ENCODE assay signal across 28 cellular contexts in the genomic region with DNA sequence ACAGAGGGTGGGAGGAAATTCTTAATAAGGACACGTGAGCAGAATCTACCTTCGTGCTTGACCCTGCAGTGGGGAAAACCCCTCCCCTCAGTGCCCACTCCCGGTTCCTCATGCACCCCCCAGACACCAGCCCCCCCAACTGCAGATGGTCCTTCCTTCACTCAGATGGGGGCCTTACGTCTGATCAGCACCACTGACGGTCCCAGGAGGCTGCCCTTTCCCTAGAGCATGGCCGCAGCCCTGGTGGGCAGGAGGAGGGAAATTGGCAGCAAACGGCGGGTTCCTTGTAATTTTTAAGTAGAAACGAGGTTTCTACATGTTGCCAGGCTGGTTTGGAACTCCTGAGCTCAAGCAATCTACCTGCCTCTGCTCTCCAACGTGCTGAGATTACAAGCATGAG.
"Had no signal": no experiment of that assay in that cellular context is flagged by ENCODE, and none has a peak within 500 bp of the region (broad histone marks: within the 10 kb centered on the region; RNA-seq: fewer than 3 reads in every experiment).

No MANE protein-coding gene starts in this region.

- H3K27ac ChIP-seq: left ventricle myocardium inferior, parathyroid adenoma, psoas muscle, right lobe of liver, skin epidermis, stomach, testis, thyroid gland, transverse colon, upper lobe of left lung, vagina had no signal

- H3K36me3 ChIP-seq: left ventricle myocardium inferior, right lobe of liver, stomach, thyroid gland, transverse colon, upper lobe of left lung, vagina had no signal

- H3K4me3 ChIP-seq: left ventricle myocardium inferior, lung, mucosa of descending colon, psoas muscle, right lobe of liver, skin epidermis, stomach, testis, thyroid gland, transverse colon, upper lobe of left lung, vagina had no signal

- ATAC-seq: left colon; mucosa of descending colon; naive thymus-derived CD4-positive, alpha-beta T cell; natural killer cell treated with Interleukin-12 subunit alpha and Interleukin-12 subunit beta and Interleukin-15 and Interleukin-18, amount 100 ng/mL, for 72 hours; psoas muscle; right lobe of liver; stimulated activated naive B cell treated with anti-CD40 and anti-IgM and Interleukin-4, amounts not matched to agents 10 μg/mL and 1 μg/mL and 100 μg/mL, for 72 hours; stimulated activated naive CD8-positive, alpha-beta T cell treated with anti-CD3 and anti-CD28 coated beads, Interleukin-15, Interleukin-2, amounts not matched to agents 100 U/mL and 50 U/mL, for 24 hours had no signal

- H3K9me3 ChIP-seq: mucosa of descending colon, psoas muscle, right lobe of liver, testis, thyroid gland, transverse colon, upper lobe of left lung, vagina had no signal

- H3K36me3 Mint-ChIP-seq: naive thymus-derived CD4-positive, alpha-beta T cell had no signal

- H3K4me1 ChIP-seq: left ventricle myocardium inferior, parathyroid adenoma, psoas muscle, right lobe of liver, stomach, testis, thyroid gland, transverse colon, upper lobe of left lung, vagina had no signal

- H3K27me3 ChIP-seq: right lobe of liver, testis, thyroid gland, upper lobe of left lung, vagina had no signal

- H3K9ac ChIP-seq: parathyroid adenoma had no signal

- H3K4me3 Mint-ChIP-seq: mesothelial cell of epicardium; naive thymus-derived CD4-positive, alpha-beta T cell; natural killer cell treated with Interleukin-12 subunit alpha and Interleukin-12 subunit beta and Interleukin-15 and Interleukin-18, amount 100 ng/mL, for 72 hours; neural crest cell; stimulated activated naive B cell treated with anti-CD40 and anti-IgM and Interleukin-4, amounts not matched to agents 10 μg/mL and 1 μg/mL and 100 μg/mL, for 72 hours had no signal

- DNase-seq: hippocampal formation; kidney glomerular epithelial cell; left colon; left ventricle myocardium inferior; mesendoderm; mucosa of descending colon; naive thymus-derived CD4-positive, alpha-beta T cell; nucleus accumbens; psoas muscle; right lobe of liver; stimulated activated CD4-positive, alpha-beta T cell treated with anti-CD3 and anti-CD28 coated beads, Interleukin-12 subunit alpha, Interleukin-12 subunit beta, amount 100 ng/mL, for 4 hours; stimulated activated CD4-positive, alpha-beta T cell treated with anti-CD3 and anti-CD28 coated beads, Interleukin-15, amount 100 ng/mL, for 24 hours; stimulated activated CD4-positive, alpha-beta T cell treated with anti-CD3 and anti-CD28 coated beads, Interleukin-2, amount 100 ng/mL, for 24 hours; stimulated activated CD4-positive, alpha-beta T cell treated with anti-CD3 and anti-CD28 coated beads, Interleukin-4, amount 100 ng/mL, for 1 hour; stimulated activated naive B cell treated with anti-CD40 and anti-IgM and Interleukin-4, amounts not matched to agents 10 μg/mL and 1 μg/mL and 100 μg/mL, for 72 hours; stimulated activated naive CD8-positive, alpha-beta T cell treated with anti-CD3 and anti-CD28 coated beads, Interleukin-15, Interleukin-2, amounts not matched to agents 100 U/mL and 50 U/mL, for 24 hours; stomach; testis; thyroid gland; transverse colon; upper lobe of left lung had no signal

- H3K9me3 Mint-ChIP-seq: natural killer cell treated with Interleukin-12 subunit alpha and Interleukin-12 subunit beta and Interleukin-15 and Interleukin-18, amount 100 ng/mL, for 72 hours had no signal

- H3K4me1 Mint-ChIP-seq: mesothelial cell of epicardium; naive thymus-derived CD4-positive, alpha-beta T cell; neural crest cell; stimulated activated naive B cell treated with anti-CD40 and anti-IgM and Interleukin-4, amounts not matched to agents 10 μg/mL and 1 μg/mL and 100 μg/mL, for 72 hours had no signal

- H3K27ac Mint-ChIP-seq: mesothelial cell of epicardium; naive thymus-derived CD4-positive, alpha-beta T cell; natural killer cell treated with Interleukin-12 subunit alpha and Interleukin-12 subunit beta and Interleukin-15 and Interleukin-18, amount 100 ng/mL, for 72 hours; stimulated activated naive B cell treated with anti-CD40 and anti-IgM and Interleukin-4, amounts not matched to agents 10 μg/mL and 1 μg/mL and 100 μg/mL, for 72 hours had no signal
